In genomic region chr3:8324727-8325126, GRCh38 we compare ENCODE assay signal across 8 cellular contexts.
DNase-seq lines count a peak whose midpoint lies in the region; ATAC-seq and TF ChIP-seq lines count a peak whose summit lies in the region.

No MANE protein-coding gene starts in this region.

- no peak for TF ChIP-seq POLR2A in breast epithelium (IDR thresholded peaks at IDR 0.05)

- no peak overlapping the region for H3K27ac Mint-ChIP-seq in MCF 10A (ENCODE audit: low read depth, unreplicated experiment)
- H3K27ac Mint-ChIP-seq in stimulated activated memory B cell treated with anti-CD40 and anti-IgM and Interleukin-4, amounts not matched to agents 10 μg/mL and 1 μg/mL and 100 μg/mL, for 72 hours, result no peak overlapping the region

- no peaks in the 10 kb centered on the region for H3K4me1 ChIP-seq in breast epithelium

- no peak overlapping the region for H3K27ac ChIP-seq in breast epithelium

- CTCF ChIA-PET in MCF 10A (lab: Yijun Ruan, JAX), result interaction anchor here (0.7 to 4.0 kb wide), 5 partner anchors 12 to 92 kb away, joined by 3 to 23 read pairs (median 3); no protein-coding TSS in a partner anchor

- H3K27me3 Mint-ChIP-seq in MCF 10A (ENCODE audit: insufficient read depth, unreplicated experiment), result peaks cover 19% of the 10 kb centered on the region
- peaks cover 12% of the 10 kb centered on the region for H3K27me3 Mint-ChIP-seq in stimulated activated memory B cell treated with anti-CD40 and anti-IgM and Interleukin-4, amounts not matched to agents 10 μg/mL and 1 μg/mL and 100 μg/mL, for 72 hours

- DNase-seq in MCF 10A (ENCODE audit: unreplicated experiment) (peak; percentile 32), breast epithelium (ENCODE audit: low spot score in 2 of 2) (no peak), T follicular helper cell (ENCODE audit: low read depth) (peak; percentile 32), astrocyte of the spinal cord (ENCODE audit: low read depth, low spot score) (peak; percentile 35), left colon (peak in 1 of 2 donors; percentile 41), T1000 (lab: John Stamatoyannopoulos, UW) (no peak)

- POLR2A ChIA-PET in MCF 10A (lab: Yijun Ruan, JAX), result no interaction called here

- H3K4me3 ChIP-seq in breast epithelium (no peak overlapping the region), astrocyte of the spinal cord (ENCODE audit: low read depth, low read length) (no peak overlapping the region)

- H3K4me1 Mint-ChIP-seq in MCF 10A (ENCODE audit: insufficient read depth, unreplicated experiment), result peaks cover 4% of the 10 kb centered on the region
- H3K4me1 Mint-ChIP-seq in stimulated activated memory B cell treated with anti-CD40 and anti-IgM and Interleukin-4, amounts not matched to agents 10 μg/mL and 1 μg/mL and 100 μg/mL, for 72 hours, result peaks cover 15% of the 10 kb centered on the region

- no peaks in the 10 kb centered on the region for H3K36me3 ChIP-seq in breast epithelium

- H3K4me3 Mint-ChIP-seq in MCF 10A (ENCODE audit: unreplicated experiment), result no peak overlapping the region
- no peak overlapping the region for H3K4me3 Mint-ChIP-seq in stimulated activated memory B cell treated with anti-CD40 and anti-IgM and Interleukin-4, amounts not matched to agents 10 μg/mL and 1 μg/mL and 100 μg/mL, for 72 hours

- H3K27me3 ChIP-seq in breast epithelium, result no peaks in the 10 kb centered on the region

- H3K9me3 ChIP-seq in breast epithelium, result no peaks in the 10 kb centered on the region

- H3K9me3 Mint-ChIP-seq in MCF 10A (ENCODE audit: unreplicated experiment), result no peaks in the 10 kb centered on the region
- H3K9me3 Mint-ChIP-seq in stimulated activated memory B cell treated with anti-CD40 and anti-IgM and Interleukin-4, amounts not matched to agents 10 μg/mL and 1 μg/mL and 100 μg/mL, for 72 hours, result no peaks in the 10 kb centered on the region

- H3K36me3 Mint-ChIP-seq in MCF 10A (ENCODE audit: insufficient read depth, unreplicated experiment), result no peaks in the 10 kb centered on the region
- no peaks in the 10 kb centered on the region for H3K36me3 Mint-ChIP-seq in stimulated activated memory B cell treated with anti-CD40 and anti-IgM and Interleukin-4, amounts not matched to agents 10 μg/mL and 1 μg/mL and 100 μg/mL, for 72 hours

- TF ChIP-seq CTCF in MCF 10A (IDR thresholded peaks at IDR 0.05; ENCODE audit: unreplicated experiment) (peak; percentile 45), breast epithelium (IDR thresholded peaks at IDR 0.05) (no peak), astrocyte of the spinal cord (IDR thresholded peaks at IDR 0.05; ENCODE audit: low read depth, low read length) (peak; percentile 68)

- ATAC-seq in HG03103 (IDR thresholded peaks at IDR 0.05; ENCODE audit: low read depth, unreplicated experiment) (peak; percentile 80), left colon (peak; percentile 66)
- peak; percentile 59 for ATAC-seq in stimulated activated memory B cell treated with anti-CD40 and anti-IgM and Interleukin-4, amounts not matched to agents 10 μg/mL and 1 μg/mL and 100 μg/mL, for 72 hours

- intact Hi-C loops in MCF 10A (cut with micrococcal nuclease) (loop anchor here (1.0 to 10.0 kb wide), 2 partner anchors 93 to 300 kb away; no protein-coding TSS in a partner anchor), breast epithelium (cut with DNase I; ENCODE audit: low total_unique reads) (no loop called here), left colon (cut with DNase I, micrococcal nuclease) (no loop called here)

- in situ Hi-C loops in astrocyte of the spinal cord (cut with HindIII; ENCODE audit: low sequenced_read_pairs), result no loop called here

- no TSS peak for BruUV-seq in MCF 10A (replicated peaks; lab: Mats Ljungman, UMichigan)

Comparison
In these comparisons a context has a peak if more than half of its experiments do, and no peak if none do; other contexts are left out.
1. DNase-seq: peak in MCF 10A (single experiment), T follicular helper cell (single experiment) and astrocyte of the spinal cord (single experiment); none in breast epithelium (0 of 2) and T1000 (single experiment).
2. CTCF ChIP-seq: peak in MCF 10A (single experiment) and astrocyte of the spinal cord (single experiment); none in breast epithelium (0 of 3).
3. Peak in every context shown above with its lines, with median percentiles within 50 percentile points of each other: ATAC-seq.